21 cellular contexts compared by ENCODE assay signal in the genomic region with DNA sequence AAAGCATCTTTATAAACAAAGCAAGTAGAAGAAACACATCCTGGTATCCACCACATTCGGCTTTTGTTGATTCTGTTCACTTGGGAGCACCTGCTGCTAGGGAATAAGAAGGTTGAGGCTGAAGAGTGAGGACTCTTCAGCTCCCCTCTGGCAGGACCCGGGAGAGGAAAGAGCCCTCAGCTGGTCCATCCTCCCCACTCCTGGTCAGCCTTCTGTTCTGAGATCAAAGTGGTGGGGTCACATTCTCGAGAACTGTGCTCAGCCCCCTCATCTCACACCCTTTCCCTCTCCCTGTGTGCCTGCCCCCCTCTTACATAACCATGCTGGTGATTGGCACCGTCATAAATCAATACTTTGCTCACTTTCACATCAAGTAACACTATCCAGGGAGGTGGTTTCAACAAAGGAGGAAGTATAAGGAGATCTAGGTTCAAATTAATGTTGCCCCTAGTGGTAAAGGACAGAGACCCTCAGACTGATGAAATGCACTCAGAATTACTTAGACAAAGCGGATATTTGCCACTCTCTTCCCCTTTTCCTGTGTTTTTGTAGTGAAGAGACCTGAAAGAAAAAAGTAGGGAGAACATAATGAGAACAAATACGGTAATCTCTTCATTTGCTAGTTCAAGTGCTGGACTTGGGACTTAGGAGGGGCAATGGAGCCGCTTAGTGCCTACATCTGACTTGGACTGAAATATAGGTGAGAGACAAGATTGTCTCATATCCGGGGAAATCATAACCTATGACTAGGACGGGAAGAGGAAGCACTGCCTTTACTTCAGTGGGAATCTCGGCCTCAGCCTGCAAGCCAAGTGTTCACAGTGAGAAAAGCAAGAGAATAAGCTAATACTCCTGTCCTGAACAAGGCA. TPM values are rescaled to one million over a fixed set of nuclear protein-coding genes. Genes with fewer than 3 reads are reported as not detected.
DNase-seq lines count a peak whose midpoint lies in the region; ATAC-seq and TF ChIP-seq lines count a peak whose summit lies in the region.
"Had no signal": no experiment of that assay in that cellular context is flagged by ENCODE, and none has a peak within 500 bp of the region (broad histone marks: within the 10 kb centered on the region; RNA-seq: fewer than 3 reads in every experiment).

A gene (plus strand): TSS at position 772 of the 869 bp plus-strand sequence.

- no peaks in the 10 kb centered on the region for H3K36me3 ChIP-seq in PC-9 (ENCODE audit: low read depth)
- H3K36me3 ChIP-seq: ascending aorta, sigmoid colon, thyroid gland had no signal

- no peaks in the 10 kb centered on the region for H3K27me3 ChIP-seq in PC-9 (ENCODE audit: insufficient read depth, low read depth)
- H3K27me3 ChIP-seq: ascending aorta, sigmoid colon, thyroid gland had no signal

- H3K27ac Mint-ChIP-seq in memory B cell, result no peak within 1 kb of the TSS
- H3K27ac Mint-ChIP-seq in osteocyte (ENCODE audit: unreplicated experiment), result no peak within 1 kb of the TSS
- H3K27ac Mint-ChIP-seq: T-helper 1 cell treated with Interleukin-12 subunit alpha and Interleukin-12 subunit beta and Interleukin-4 antibody, amounts not matched to agents 30 μg/mL and 1 μg/mL, for 36 hours had no signal

- no peaks in the 10 kb centered on the region for H3K9me2 ChIP-seq in PC-9 (ENCODE audit: insufficient read depth)

- CTCF ChIA-PET in PC-9 (lab: Charles Lee), result no interaction called here

- H3K27me3 Mint-ChIP-seq in memory B cell (no peaks in the 10 kb centered on the region), osteocyte (ENCODE audit: unreplicated experiment) (no peaks in the 10 kb centered on the region)

- no peak within 1 kb of the TSS for H3K27ac ChIP-seq in PC-9
- H3K27ac ChIP-seq: ascending aorta, C4-2B, epithelial cell of prostate, sigmoid colon, thyroid gland had no signal

- H3K36me3 Mint-ChIP-seq in memory B cell (no peaks in the 10 kb centered on the region), osteocyte (ENCODE audit: unreplicated experiment) (peaks cover under 1% of the 10 kb centered on the region)

- no peak within 1 kb of the TSS for H3K4me2 ChIP-seq in PC-9

- no peaks in the 10 kb centered on the region for H4K20me1 ChIP-seq in PC-9 (ENCODE audit: insufficient read depth)

- H3K4me3 Mint-ChIP-seq in memory B cell (no peak within 1 kb of the TSS), osteocyte (ENCODE audit: unreplicated experiment) (no peak within 1 kb of the TSS)
- H3K4me3 Mint-ChIP-seq: T-helper 1 cell treated with Interleukin-12 subunit alpha and Interleukin-12 subunit beta and Interleukin-4 antibody, amounts not matched to agents 30 μg/mL and 1 μg/mL, for 36 hours had no signal

- POLR2A ChIA-PET in PC-9 (lab: Charles Lee; ENCODE audit: unreplicated experiment), result no interaction called here

- no peak within 1 kb of the TSS for H3K4me3 ChIP-seq in PC-9
- H3K4me3 ChIP-seq: ascending aorta, sigmoid colon, thyroid gland had no signal

- TF ChIP-seq CTCF in PC-9 (conservative IDR thresholded peaks at IDR 0.05) (no peak), osteocyte (IDR thresholded peaks at IDR 0.05) (no peak)

- intact Hi-C loops in PC-9 (cut with micrococcal nuclease; ENCODE audit: unreplicated experiment), result no loop called here

- H3K9me3 Mint-ChIP-seq in memory B cell, result peaks cover under 1% of the 10 kb centered on the region
- H3K9me3 Mint-ChIP-seq in osteocyte (ENCODE audit: unreplicated experiment), result peaks cover 2% of the 10 kb centered on the region
- H3K9me3 Mint-ChIP-seq: T-helper 1 cell treated with Interleukin-12 subunit alpha and Interleukin-12 subunit beta and Interleukin-4 antibody, amounts not matched to agents 30 μg/mL and 1 μg/mL, for 36 hours had no signal

- no peaks in the 10 kb centered on the region for H3K9me3 ChIP-seq in PC-9 (ENCODE audit: insufficient read depth, low read depth)
- H3K9me3 ChIP-seq: sigmoid colon, thyroid gland had no signal

- DNase-seq in NCI-H510A treated with DMSO at 0.1 percent for 48 hours (lab: John Stamatoyannopoulos, UW) (peak; percentile 23), NCI-H510A (lab: John Stamatoyannopoulos, UW) (no peak), PC-9 (no peak), memory B cell (ENCODE audit: low spot score in 2 of 2) (no peak), NCI-H446 treated with DMSO at 0.1 percent for 48 hours (lab: John Stamatoyannopoulos, UW) (no peak), GDM1 (lab: John Stamatoyannopoulos, UW) (no peak), NCI-H1092 treated with DMSO at 0.1 percent for 48 hours (lab: John Stamatoyannopoulos, UW) (no peak), osteocyte (ENCODE audit: extremely low spot score, unreplicated experiment) (no peak)
- DNase-seq: activated CD4-positive, alpha-beta T cell treated with anti-CD3 and anti-CD28 coated beads for 1 hour; mammary epithelial cell; NCI-H187 treated with DMSO at 0.1 percent for 48 hours; nucleus accumbens; sigmoid colon; stimulated activated CD4-positive, alpha-beta T cell treated with anti-CD3 and anti-CD28 coated beads, Interleukin-4, amount 100 ng/mL, for 1 hour; stimulated activated CD8-positive, alpha-beta memory T cell treated with anti-CD3 and anti-CD28 coated beads, Interleukin-4, amount 100 ng/mL, for 48 hours; thyroid gland had no signal

- BruUV-seq in PC-9 (replicated peaks; lab: Mats Ljungman, UMichigan), result no TSS peak

- no peaks in the 10 kb centered on the region for H3K4me1 Mint-ChIP-seq in memory B cell
- H3K4me1 Mint-ChIP-seq in osteocyte (ENCODE audit: unreplicated experiment), result peaks cover 5% of the 10 kb centered on the region

- no peaks in the 10 kb centered on the region for H3K79me2 ChIP-seq in PC-9 (ENCODE audit: low read depth)

- ATAC-seq in memory B cell (ENCODE audit: low read depth), result peak; percentile 38
- ATAC-seq: HCT116 had no signal

- H3F3A ChIP-seq in PC-9 (ENCODE audit: insufficient read depth, low read depth), result no peaks in the 10 kb centered on the region

- 0 out of 2 replicates have a peak within 1 kb of the TSS, but pooled peaks have one; percentile 31 for H2AFZ ChIP-seq in PC-9

- no peaks in the 10 kb centered on the region for H3K4me1 ChIP-seq in PC-9 (replicated peaks; ENCODE audit: insufficient read depth)
- H3K4me1 ChIP-seq: ascending aorta, sigmoid colon, thyroid gland had no signal

RNA-seq across cellular contexts. Expression of the gene that starts here (rescaled TPM):
- total RNA-seq in PC-9 (2021) (not detected in 2 replicates), osteocyte (not detected in 2 replicates)
- total RNA-seq: ascending aorta, mammary epithelial cell had no signal
